8 cellular contexts compared by ENCODE assay signal in genomic region chrX:13690836-13691235, GRCh38. TPM values are rescaled to one million over a fixed set of nuclear protein-coding genes. Genes with fewer than 3 reads are reported as not detected.
A peak's percentile ranks its signal among the peaks of the same experiment; 100 is the strongest.
DNase-seq lines count a peak whose midpoint lies in the region; ATAC-seq and TF ChIP-seq lines count a peak whose summit lies in the region.

No MANE protein-coding gene starts in this region.

- DNase-seq in activated T-cell treated with anti-CD3 and anti-CD28 coated beads, Interleukin-2, amount 50 U/mL, for 24 hours: no peak
- DNase-seq in activated T-cell treated with anti-CD3 and anti-CD28 coated beads, Interleukin-2, amount 50 U/mL, for 1 hour: no peak
- DNase-seq in T-cell (peak in 10 of 34 experiments; percentile 4 to 21 (median 14)), fibroblast of lung (ENCODE audit: low read depth in 2 of 2) (no peak), stomach (no peak), LoVo (ENCODE audit: low spot score) (no peak)

- ATAC-seq in T-cell (replicated peaks in 1 of 4) (no peak), HG02610 (IDR thresholded peaks at IDR 0.05; ENCODE audit: unreplicated experiment) (no peak), HG03175 (IDR thresholded peaks at IDR 0.05; ENCODE audit: unreplicated experiment) (no peak)

- H3K27me3 ChIP-seq in fibroblast of lung (ENCODE audit: control insufficient read depth, insufficient read depth, low read length) (no peaks in the 10 kb centered on the region), stomach (peaks cover 0 to 7% (median 0%) of the 10 kb centered on the region in 3 donors)

- H3K27ac ChIP-seq in fibroblast of lung (ENCODE audit: insufficient read depth, low read length) (no peak overlapping the region), stomach (peak overlapping the region in 1 of 5 donors; percentile 31)

- peaks cover 73% of the 10 kb centered on the region for H3K4me1 Mint-ChIP-seq in activated T-cell treated with anti-CD3 and anti-CD28 coated beads, Interleukin-2, amount 50 U/mL, for 24 hours (ENCODE audit: low read depth)
- H3K4me1 Mint-ChIP-seq in T-cell: peaks cover 48 to 73% (median 70%) of the 10 kb centered on the region in 3 donors

- H3K27ac Mint-ChIP-seq in activated T-cell treated with anti-CD3 and anti-CD28 coated beads, Interleukin-2, amount 50 U/mL, for 24 hours: peak overlapping the region; percentile 94
- peak overlapping the region; percentile 84 to 89 for H3K27ac Mint-ChIP-seq in T-cell

- H4K20me1 ChIP-seq in fibroblast of lung (ENCODE audit: control insufficient read depth, extremely low read depth, insufficient read depth, low read length): peaks cover 3% of the 10 kb centered on the region

- H3K36me3 ChIP-seq in fibroblast of lung (ENCODE audit: control insufficient read depth, insufficient read depth, low read length) (no peaks in the 10 kb centered on the region), stomach (no peaks in the 10 kb centered on the region)

- H3K9ac ChIP-seq in fibroblast of lung (ENCODE audit: insufficient read depth, low read length): no peak overlapping the region

- H3K27me3 Mint-ChIP-seq in activated T-cell treated with anti-CD3 and anti-CD28 coated beads, Interleukin-2, amount 50 U/mL, for 24 hours: peaks cover 61% of the 10 kb centered on the region
- peaks cover 0 to 23% of the 10 kb centered on the region in 2 donors for H3K27me3 Mint-ChIP-seq in T-cell

- H3K79me2 ChIP-seq in fibroblast of lung (ENCODE audit: control insufficient read depth, insufficient read depth, low read length): peaks cover 58% of the 10 kb centered on the region

- POLR2A ChIA-PET in T-cell (lab: Charles Lee): interaction anchor here (0.7 to 1.1 kb wide), 3 partner anchors 28 to 900 kb away, joined by 3 read pairs; partner anchors contain the start of gene PRPS2 (in 1 of the 2)

- H3K4me3 ChIP-seq in fibroblast of lung (replicated peaks in 1 of 4; ENCODE audit: control extremely low read depth in 1 of 4, insufficient read depth in 1 of 4, low read depth in 3 of 4, low read length in 4 of 4) (peak overlapping the region; percentile 50 to 88 (median 84)), stomach (peak overlapping the region in 3 of 4 donors; percentile 60 to 73 (median 66))

- peaks cover 17% of the 10 kb centered on the region for H3K36me3 Mint-ChIP-seq in activated T-cell treated with anti-CD3 and anti-CD28 coated beads, Interleukin-2, amount 50 U/mL, for 24 hours (ENCODE audit: low read depth)
- H3K36me3 Mint-ChIP-seq in T-cell: peaks cover 6% of the 10 kb centered on the region

- H3K9me3 Mint-ChIP-seq in activated T-cell treated with anti-CD3 and anti-CD28 coated beads, Interleukin-2, amount 50 U/mL, for 24 hours: no peaks in the 10 kb centered on the region
- H3K9me3 Mint-ChIP-seq in T-cell: no peaks in the 10 kb centered on the region

- TF ChIP-seq CTCF in fibroblast of lung (conservative IDR thresholded peaks at IDR 0.05 in 1 of 2, IDR thresholded peaks at IDR 0.05 in 1 of 2; ENCODE audit: low read depth in 1 of 2, low read length in 2 of 2) (no peak), stomach (IDR thresholded peaks at IDR 0.05) (no peak)

- 42 to 76% (median 68%) methylated on average over 3 of the region's 3 CpGs for WGBS in stomach, 5 donors

- TF ChIP-seq POLR2A in stomach (IDR thresholded peaks at IDR 0.05): no peak

- no peak overlapping the region for H2AFZ ChIP-seq in fibroblast of lung (ENCODE audit: low read length)

- H3K9me3 ChIP-seq in fibroblast of lung (ENCODE audit: control insufficient read depth, insufficient read depth, low read depth, low read length): no peaks in the 10 kb centered on the region
- H3K9me3 ChIP-seq in stomach: no peaks in the 10 kb centered on the region

- H3K4me3 Mint-ChIP-seq in activated T-cell treated with anti-CD3 and anti-CD28 coated beads, Interleukin-2, amount 50 U/mL, for 24 hours: peak overlapping the region; percentile 86
- H3K4me3 Mint-ChIP-seq in T-cell: peak overlapping the region; percentile 84 to 93 (median 84)

- intact Hi-C loops in stomach (cut with DNase I; ENCODE audit: low total_unique reads): no loop called here

- H3K4me1 ChIP-seq in fibroblast of lung (ENCODE audit: control insufficient read depth, extremely low read depth, insufficient read depth, low read length) (no peaks in the 10 kb centered on the region), stomach (peaks cover 6 to 51% (median 42%) of the 10 kb centered on the region in 4 donors)

- CTCF ChIA-PET in T-cell (lab: Charles Lee): interaction anchor here (0.5 to 0.9 kb wide), 2 partner anchors 37 to 125 kb away, joined by 3 to 4 read pairs; no protein-coding TSS in a partner anchor

- H3K4me2 ChIP-seq in fibroblast of lung (ENCODE audit: extremely low read depth, insufficient read depth, low read length): peak overlapping the region; percentile 85

- TF ChIP-seq EP300 in stomach (IDR thresholded peaks at IDR 0.05): no peak

RNA-seq across cellular contexts. Expression of gene RAB9A, which starts 1.9 kb away (rescaled TPM):
- total RNA-seq in T-cell: 10 to 100 TPM; 12.2 to 27.3 (median 16.4) TPM
- 30.3 and 40.3 TPM in 2 replicates for total RNA-seq in fibroblast of lung
- polyA plus RNA-seq in fibroblast of lung: 43.1 and 44.2 TPM in 2 replicates
- 25.8 and 29.2 TPM in 2 replicates for polyA plus RNA-seq in fibroblast of lung (2012)
- 1.2 and 1.9 TPM in 2 replicates for polyA minus RNA-seq in fibroblast of lung (ENCODE audit: low replicate concordance)
- 10 to 100 TPM in 3 of 5 donors, 1 to 10 TPM in 2; 2.6 to 55.1 (median 10.4) TPM for total RNA-seq in stomach
- 10 to 100 TPM; 12.4 to 33.6 (median 26.6) TPM for polyA plus RNA-seq in stomach

RNA-seq across cellular contexts. Expression of gene TCEANC, which starts 37.9 kb away (rescaled TPM):
- 10 to 100 TPM in 1 of 5 donors, 1 to 10 TPM in 4; 8.0 to 12.8 (median 9.5) TPM for total RNA-seq in T-cell
- 4.6 and 7.3 TPM in 2 replicates for total RNA-seq in fibroblast of lung
- 1.6 and 2.3 TPM in 2 replicates for polyA plus RNA-seq in fibroblast of lung
- polyA plus RNA-seq in fibroblast of lung (2012): 0.94 and 1.2 TPM in 2 replicates
- 0.59 and 1.7 TPM in 2 replicates for polyA minus RNA-seq in fibroblast of lung (ENCODE audit: low replicate concordance)
- 10 to 100 TPM in 2 of 5 donors, 1 to 10 TPM in 3; 3.2 to 25.7 (median 5.9) TPM for total RNA-seq in stomach
- polyA plus RNA-seq in stomach: 1 to 10 TPM; 1.2 to 3.8 (median 1.2) TPM

RNA-seq across cellular contexts. Expression of gene TRAPPC2, which starts 43.6 kb away (rescaled TPM):
- total RNA-seq in T-cell (10 to 100 TPM; 24.8 to 32.9 (median 29.7) TPM), fibroblast of lung (13.9 and 22.0 TPM in 2 replicates), stomach (10 to 100 TPM in 4 of 5 donors, 1 to 10 TPM in 1; 9.0 to 37.9 (median 16.5) TPM)
- polyA plus RNA-seq in fibroblast of lung (16.0 TPM in 2 replicates), stomach (10 to 100 TPM in 1 of 3 donors, 1 to 10 TPM in 2; 5.7 to 12.5 (median 7.3) TPM)
- 7.8 and 9.8 TPM in 2 replicates for polyA plus RNA-seq in fibroblast of lung (2012)
- polyA minus RNA-seq in fibroblast of lung (ENCODE audit: low replicate concordance): 2.8 and 11.0 TPM in 2 replicates

RNA-seq across cellular contexts. Expression of gene OFD1, which starts 43.7 kb away (rescaled TPM):
- 10 to 100 TPM; 78.8 to 96.8 (median 89.3) TPM for total RNA-seq in T-cell
- total RNA-seq in fibroblast of lung: 11.3 and 15.5 TPM in 2 replicates
- 7.6 and 8.2 TPM in 2 replicates for polyA plus RNA-seq in fibroblast of lung
- polyA plus RNA-seq in fibroblast of lung (2012): 8.4 and 8.7 TPM in 2 replicates
- polyA minus RNA-seq in fibroblast of lung (ENCODE audit: low replicate concordance): 4.1 and 4.5 TPM in 2 replicates
- 100 to 1,000 TPM in 1 of 5 donors, 10 to 100 TPM in 4; 15.6 to 144 (median 49.2) TPM for total RNA-seq in stomach
- 10 to 100 TPM; 46.3 to 53.1 (median 49.8) TPM for polyA plus RNA-seq in stomach
